In genomic region chr5:69217154-69217731, GRCh38 we compare ENCODE assay signal across 8 cellular contexts.
DNase-seq lines count a peak whose midpoint lies in the region; ATAC-seq, FAIRE-seq and TF ChIP-seq lines count a peak whose summit lies in the region.

No MANE protein-coding gene starts in this region.

- no peaks in the 10 kb centered on the region for H3K9me2 ChIP-seq in MM.1S (replicated peaks; ENCODE audit: insufficient read depth, low read length)

- peak overlapping the region; percentile 51 for H3K4me2 ChIP-seq in MM.1S (ENCODE audit: low read depth, low read length)

- no peak for ATAC-seq in HG03097 (IDR thresholded peaks at IDR 0.05; ENCODE audit: low FRiP score, unreplicated experiment)

- peaks cover 6% of the 10 kb centered on the region for H3F3A ChIP-seq in MM.1S (ENCODE audit: insufficient read depth, low read length)

- no peak for TF ChIP-seq CTCF in MM.1S (IDR thresholded peaks at IDR 0.05; ENCODE audit: low read length)

- no peaks in the 10 kb centered on the region for H3K36me3 ChIP-seq in MM.1S (replicated peaks; ENCODE audit: insufficient read depth, low read length)

- no peaks in the 10 kb centered on the region for H3K4me1 ChIP-seq in MM.1S (ENCODE audit: low read length)

- DNase-seq in MM.1S (peak; percentile 94), iPS-NIHi11 (ENCODE audit: low spot score) (peak; percentile 99), hypothalamus (lab: John Stamatoyannopoulos, UW) (no peak), middle frontal gyrus (ENCODE audit: extremely low spot score, low spot score) (no peak)
- peak; percentile 90 for DNase-seq in activated naive CD4-positive, alpha-beta T cell treated with anti-CD3 and anti-CD28 coated beads, Interleukin-2, amount 50 U/mL, for 16 hours
- DNase-seq in stimulated activated CD4-positive, alpha-beta T cell treated with anti-CD3 and anti-CD28 coated beads, TNF-alpha, amount 100 ng/mL, for 1 hour (ENCODE audit: low read depth in 3 of 3, low spot score in 1 of 3): peak; percentile 82 to 93 (median 88)

- H3K9me3 ChIP-seq in MM.1S (replicated peaks; ENCODE audit: insufficient read depth, low read length): no peaks in the 10 kb centered on the region

- peak overlapping the region; percentile 64; the same call in 1 of the 2 replicates for H3K27ac ChIP-seq in MM.1S (ENCODE audit: low read length)

- H4K20me1 ChIP-seq in MM.1S (ENCODE audit: insufficient read depth, low read length): no peaks in the 10 kb centered on the region

- H3K4me3 ChIP-seq in MM.1S (ENCODE audit: low read length): peak overlapping the region; percentile 82

- peak overlapping the region; percentile 61; the same call in 1 of the 2 replicates for H3K9ac ChIP-seq in MM.1S (ENCODE audit: low read length)

- peaks cover 35% of the 10 kb centered on the region for H3K79me2 ChIP-seq in MM.1S (ENCODE audit: low read length)

- peak overlapping the region; percentile 77 for H2AFZ ChIP-seq in MM.1S (ENCODE audit: low read length)

- peak; percentile 91 for FAIRE-seq in G401.6 (lab: Jason Lieb, UNC)

- H3K27me3 ChIP-seq in MM.1S (replicated peaks; ENCODE audit: insufficient read depth, low read length): no peaks in the 10 kb centered on the region

Comparison
In these comparisons a context has a peak if more than half of its experiments do, and no peak if none do; other contexts are left out.
1. DNase-seq: peak in MM.1S (single experiment), activated naive CD4-positive, alpha-beta T cell treated with anti-CD3 and anti-CD28 coated beads, Interleukin-2, amount 50 U/mL, for 16 hours (single experiment), iPS-NIHi11 (single experiment) and stimulated activated CD4-positive, alpha-beta T cell treated with anti-CD3 and anti-CD28 coated beads, TNF-alpha, amount 100 ng/mL, for 1 hour (3 of 3); none in hypothalamus (0 of 51) and middle frontal gyrus (single experiment).